In genomic region chr5:37197340-37198050, GRCh38 we compare ENCODE assay signal across 8 cellular contexts. TPM values are rescaled to one million over a fixed set of nuclear protein-coding genes. Genes with fewer than 3 reads are reported as not detected.
A peak's percentile ranks its signal among the peaks of the same experiment; 100 is the strongest.
DNase-seq lines count a peak whose midpoint lies in the region; ATAC-seq lines count a peak whose summit lies in the region.

No MANE protein-coding gene starts in this region.

- H3K4me3 ChIP-seq in HAP-1 (no peak overlapping the region), H7 (ENCODE audit: insufficient read depth, low read depth, low read length) (no peak overlapping the region)

- DNase-seq in activated CD4-positive, alpha-beta T cell treated with anti-CD3 and anti-CD28 coated beads, Interleukin-2, amount 10 ng/mL, durations not matched to agents 7 days and 5 days, result peak; percentile 44
- DNase-seq in activated CD4-positive, alpha-beta T cell treated with anti-CD3 and anti-CD28 coated beads for 4 hours, result no peak
- DNase-seq in RPMI8226 (peak; percentile 19), myocyte (ENCODE audit: low read depth) (peak; percentile 5), HAP-1 (ENCODE audit: low spot score in 2 of 2) (no peak), H7 (no peak), SW480 (ENCODE audit: low spot score) (no peak)

- CTCF ChIA-PET in activated CD4-positive, alpha-beta T cell treated with anti-CD3 and anti-CD28 coated beads, Interleukin-2, amount 10 ng/mL, durations not matched to agents 7 days and 5 days (lab: Charles Lee), result interaction anchor here (0.6 to 1.0 kb wide), 3 partner anchors 10 to 63 kb away, joined by 3 to 4 read pairs (median 3); no protein-coding TSS in a partner anchor

- H3K27me3 ChIP-seq in HAP-1 (ENCODE audit: low read depth), result no peaks in the 10 kb centered on the region
- no peaks in the 10 kb centered on the region for H3K27me3 ChIP-seq in H7 (ENCODE audit: control insufficient read depth, insufficient read depth, low read length)

- in situ Hi-C loops in HAP-1 (cut with MboI; ENCODE audit: low sequenced_read_pairs), result no loop called here

- no peaks in the 10 kb centered on the region for H3K27me3 Mint-ChIP-seq in activated CD4-positive, alpha-beta T cell treated with anti-CD3 and anti-CD28 coated beads, Interleukin-2, amount 10 ng/mL, durations not matched to agents 7 days and 5 days

- H3K36me3 ChIP-seq in HAP-1 (replicated peaks) (peaks cover 7% of the 10 kb centered on the region), H7 (replicated peaks; ENCODE audit: control insufficient read depth, insufficient read depth, low read length) (no peaks in the 10 kb centered on the region)

- peaks cover 2% of the 10 kb centered on the region for H3K9me3 Mint-ChIP-seq in activated CD4-positive, alpha-beta T cell treated with anti-CD3 and anti-CD28 coated beads, Interleukin-2, amount 10 ng/mL, durations not matched to agents 7 days and 5 days

- H3K4me1 ChIP-seq in HAP-1, result no peaks in the 10 kb centered on the region

- H3K27ac Mint-ChIP-seq in activated CD4-positive, alpha-beta T cell treated with anti-CD3 and anti-CD28 coated beads, Interleukin-2, amount 10 ng/mL, durations not matched to agents 7 days and 5 days, result peak overlapping the region; percentile 96

- POLR2A ChIA-PET in activated CD4-positive, alpha-beta T cell treated with anti-CD3 and anti-CD28 coated beads, Interleukin-2, amount 10 ng/mL, durations not matched to agents 7 days and 5 days (lab: Charles Lee), result no interaction called here

- H3K36me3 Mint-ChIP-seq in activated CD4-positive, alpha-beta T cell treated with anti-CD3 and anti-CD28 coated beads, Interleukin-2, amount 10 ng/mL, durations not matched to agents 7 days and 5 days (ENCODE audit: low read depth), result peaks cover 38% of the 10 kb centered on the region

- H3K4me1 Mint-ChIP-seq in activated CD4-positive, alpha-beta T cell treated with anti-CD3 and anti-CD28 coated beads, Interleukin-2, amount 10 ng/mL, durations not matched to agents 7 days and 5 days, result peaks cover 31% of the 10 kb centered on the region

- H3K4me3 Mint-ChIP-seq in activated CD4-positive, alpha-beta T cell treated with anti-CD3 and anti-CD28 coated beads, Interleukin-2, amount 10 ng/mL, durations not matched to agents 7 days and 5 days, result peak overlapping the region; percentile 63

- peak; percentile 73 for ATAC-seq in HG02970 (IDR thresholded peaks at IDR 0.05; ENCODE audit: low FRiP score, unreplicated experiment)

- H3K9me3 ChIP-seq in HAP-1, result no peaks in the 10 kb centered on the region

RNA-seq across cellular contexts. Expression of gene CPLANE1, which starts 51.7 kb away (rescaled TPM):
- total RNA-seq in activated CD4-positive, alpha-beta T cell treated with anti-CD3 and anti-CD28 coated beads, Interleukin-2, amount 10 ng/mL, durations not matched to agents 7 days and 5 days, result 10 to 100 TPM; 11.4 to 13.7 TPM
- 21.6 and 31.2 TPM in 2 replicates for total RNA-seq in myocyte
- 8.6 TPM for polyA plus RNA-seq in myocyte (2012)
- total RNA-seq in H7 (2014; rRNA removed; shearing (Covaris generic)), result 3.1 and 4.6 TPM in 2 replicates

Comparison
In these comparisons a context has a peak if more than half of its experiments do, and no peak if none do; other contexts are left out.
1. DNase-seq: peak in activated CD4-positive, alpha-beta T cell treated with anti-CD3 and anti-CD28 coated beads, Interleukin-2, amount 10 ng/mL, durations not matched to agents 7 days and 5 days (single experiment), RPMI8226 (single experiment) and myocyte (single experiment); none in activated CD4-positive, alpha-beta T cell treated with anti-CD3 and anti-CD28 coated beads for 4 hours (0 of 2), HAP-1 (0 of 2), H7 (single experiment) and SW480 (single experiment).